ENCODE assay signal across 1 cellular context in genomic region chr1:57600424-57600823, GRCh38.
A peak's percentile ranks its signal among the peaks of the same experiment; 100 is the strongest.
TF ChIP-seq lines count a peak whose summit lies in the region.

No MANE protein-coding gene starts in this region.

TF ChIP-seq in H1, 55 proteins besides CTCF, POLR2A, EP300 and RAD21 (continued from another document):
- TF ChIP-seq CHD7 (IDR thresholded peaks at IDR 0.05; ENCODE audit: insufficient replicate concordance, low read length) = peak; percentile 84
- TF ChIP-seq POU5F1 (IDR thresholded peaks at IDR 0.05; ENCODE audit: low read depth, low read length) = peak; percentile 71; the same call in 1 of the 2 replicates
- TF ChIP-seq POLR2AphosphoS5 (IDR thresholded peaks at IDR 0.05; ENCODE audit: low read depth, low read length) = no peak
- TF ChIP-seq NANOG (IDR thresholded peaks at IDR 0.05; ENCODE audit: insufficient read depth, low read depth, low read length, poor library complexity, severe bottlenecking) = peak; percentile 41
- TF ChIP-seq CTBP2 (IDR thresholded peaks at IDR 0.05; ENCODE audit: borderline replicate concordance, insufficient read depth, insufficient read length, low read length) = peak; percentile 62
- peak; percentile 47 for TF ChIP-seq TEAD4 (IDR thresholded peaks at IDR 0.05; ENCODE audit: low read depth, low read length)
- no peak for TF ChIP-seq SIRT6 (IDR thresholded peaks at IDR 0.05; ENCODE audit: low read length)
- TF ChIP-seq SP4 (IDR thresholded peaks at IDR 0.05; ENCODE audit: low read length) = no peak
- no peak for TF ChIP-seq GTF2F1 (IDR thresholded peaks at IDR 0.05; ENCODE audit: borderline replicate concordance, low read depth, low read length)
- TF ChIP-seq RXRA (IDR thresholded peaks at IDR 0.05; ENCODE audit: insufficient read depth, low read depth, low read length) = no peak
- TF ChIP-seq MAFK (IDR thresholded peaks at IDR 0.05; ENCODE audit: low read depth, low read length) = no peak
- no peak for TF ChIP-seq SAP30 (IDR thresholded peaks at IDR 0.05; ENCODE audit: insufficient read depth, insufficient replicate concordance, low read length)
- TF ChIP-seq ATF3 (IDR thresholded peaks at IDR 0.05; ENCODE audit: insufficient read depth, low read depth, low read length) = no peak
- peak; percentile 23 to 77; a peak in 1 of 4 replicates for TF ChIP-seq HDAC2 (IDR thresholded peaks at IDR 0.05; ENCODE audit: borderline replicate concordance in 1 of 2, low read depth in 2 of 2, low read length in 2 of 2)
- TF ChIP-seq YY1 (IDR thresholded peaks at IDR 0.05; ENCODE audit: low read depth, low read length) = peak; percentile 75
- TF ChIP-seq NRF1 (IDR thresholded peaks at IDR 0.05; ENCODE audit: low read depth, low read length) = no peak
- TF ChIP-seq KDM1A (IDR thresholded peaks at IDR 0.05; ENCODE audit: borderline replicate concordance, low read length) = 0 out of 2 replicates have a peak, but pooled peaks have one; percentile 16
- TF ChIP-seq BACH1 (IDR thresholded peaks at IDR 0.05; ENCODE audit: low read length) = no peak
- TF ChIP-seq CBX8 (IDR thresholded peaks at IDR 0.05; ENCODE audit: borderline replicate concordance, low read depth, low read length) = no peak
- no peak for TF ChIP-seq JUN (IDR thresholded peaks at IDR 0.05; ENCODE audit: low read depth, low read length)
- TF ChIP-seq SP1 (IDR thresholded peaks at IDR 0.05; ENCODE audit: low read depth, low read length) = peak; percentile 70
